ENCODE assay signal across 17 cellular contexts in genomic region chr1:200342511-200343400, GRCh38.
DNase-seq lines count a peak whose midpoint lies in the region; ATAC-seq and TF ChIP-seq lines count a peak whose summit lies in the region.
"Had no signal": no experiment of that assay in that cellular context is flagged by ENCODE, and none has a peak within 500 bp of the region (broad histone marks: within the 10 kb centered on the region; RNA-seq: fewer than 3 reads in every experiment).

No MANE protein-coding gene starts in this region.

- BruUV-seq in PC-9 (replicated peaks; lab: Mats Ljungman, UMichigan): no TSS peak

- H3K4me2 ChIP-seq in PC-9: peak overlapping the region; percentile 18

- CTCF ChIA-PET in PC-9 (lab: Charles Lee): no interaction called here

- H3K9me2 ChIP-seq in PC-9 (ENCODE audit: insufficient read depth): no peaks in the 10 kb centered on the region

- H3K36me3 ChIP-seq in PC-9 (ENCODE audit: low read depth) (no peaks in the 10 kb centered on the region), right atrium auricular region (no peaks in the 10 kb centered on the region), spleen (no peaks in the 10 kb centered on the region)
- H3K36me3 ChIP-seq: esophagus squamous epithelium had no signal

- peaks cover 38% of the 10 kb centered on the region for H3K4me1 ChIP-seq in PC-9 (replicated peaks; ENCODE audit: insufficient read depth)
- no peaks in the 10 kb centered on the region for H3K4me1 ChIP-seq in right atrium auricular region
- peaks cover 0 to 10% (median 7%) of the 10 kb centered on the region in 6 donors for H3K4me1 ChIP-seq in spleen
- H3K4me1 ChIP-seq: esophagus squamous epithelium had no signal

- no peaks in the 10 kb centered on the region for H4K20me1 ChIP-seq in PC-9 (ENCODE audit: insufficient read depth)

- H3K79me2 ChIP-seq in PC-9 (ENCODE audit: low read depth): no peaks in the 10 kb centered on the region

- peaks cover under 1% of the 10 kb centered on the region; the same call in 1 of the 2 replicates for H3F3A ChIP-seq in PC-9 (ENCODE audit: insufficient read depth, low read depth)

- H3K4me3 ChIP-seq in PC-9 (no peak overlapping the region), fibroblast of mammary gland (ENCODE audit: control insufficient read depth, low read depth, low read length) (no peak overlapping the region), right atrium auricular region (no peak overlapping the region), spleen (no peak overlapping the region)
- H3K4me3 ChIP-seq: esophagus squamous epithelium had no signal

- peak; percentile 59 for DNase-seq in GM03348 (ENCODE audit: low spot score)
- peak in 1 of 2 experiments; percentile 41 for DNase-seq in PC-9
- peak; percentile 75 for DNase-seq in fibroblast of mammary gland (ENCODE audit: low read depth)
- DNase-seq in stromal cell of bone marrow (ENCODE audit: low read depth): peak; percentile 44
- no peak for DNase-seq in right atrium auricular region (ENCODE audit: low spot score)
- no peak for DNase-seq in spleen
- DNase-seq: activated CD4-positive, alpha-beta T cell treated with anti-CD3 and anti-CD28 coated beads, Interleukin-2, amount 10 ng/mL, durations not matched to agents 7 days and 5 days; activated naive CD4-positive, alpha-beta T cell treated with anti-CD3 and anti-CD28 coated beads for 36 hours; CD4-positive, alpha-beta memory T cell; esophagus squamous epithelium; KBM-7; left ventricle myocardium superior; naive thymus-derived CD4-positive, alpha-beta T cell; NCI-H1436 treated with DMSO at 0.1 percent for 48 hours; SIG-M5 had no signal

- intact Hi-C loops in PC-9 (cut with micrococcal nuclease; ENCODE audit: unreplicated experiment): no loop called here
- intact Hi-C loops in spleen (cut with DNase I; ENCODE audit: low total_unique reads): no loop called here

- no peak for TF ChIP-seq POLR2A in spleen (IDR thresholded peaks at IDR 0.05)

- H3K27ac ChIP-seq in PC-9 (peak overlapping the region; percentile 66), right atrium auricular region (no peak overlapping the region), spleen (no peak overlapping the region)
- H3K27ac ChIP-seq: esophagus squamous epithelium had no signal

- no peaks in the 10 kb centered on the region for H3K27me3 ChIP-seq in PC-9 (ENCODE audit: insufficient read depth, low read depth)
- no peaks in the 10 kb centered on the region for H3K27me3 ChIP-seq in right atrium auricular region
- no peaks in the 10 kb centered on the region for H3K27me3 ChIP-seq in spleen (replicated peaks in 1 of 7)
- H3K27me3 ChIP-seq: esophagus squamous epithelium had no signal

- no peak overlapping the region for H2AFZ ChIP-seq in PC-9

- no peak for ATAC-seq in HG02678 (IDR thresholded peaks at IDR 0.05; ENCODE audit: unreplicated experiment)
- ATAC-seq: HCT116; left ventricle myocardium superior; naive thymus-derived CD4-positive, alpha-beta T cell had no signal

- H3K9me3 ChIP-seq in PC-9 (ENCODE audit: insufficient read depth, low read depth) (no peaks in the 10 kb centered on the region), right atrium auricular region (no peaks in the 10 kb centered on the region), spleen (no peaks in the 10 kb centered on the region)
- H3K9me3 ChIP-seq: esophagus squamous epithelium had no signal

- POLR2A ChIA-PET in PC-9 (lab: Charles Lee; ENCODE audit: unreplicated experiment): interaction anchor here (0.6 kb wide), 2 partner anchors 38 to 193 kb away, joined by 8 to 10 read pairs; no protein-coding TSS in a partner anchor

- TF ChIP-seq CTCF in PC-9 (conservative IDR thresholded peaks at IDR 0.05): no peak
- TF ChIP-seq CTCF in fibroblast of mammary gland (conservative IDR thresholded peaks at IDR 0.05; ENCODE audit: control insufficient read depth, insufficient read depth, low read depth, low read length): no peak
- no peak for TF ChIP-seq CTCF in right atrium auricular region (IDR thresholded peaks at IDR 0.05)
- TF ChIP-seq CTCF in spleen (IDR thresholded peaks at IDR 0.05 in 8 of 11, conservative IDR thresholded peaks at IDR 0.05 in 3 of 11): no peak

- 54 to 66% (median 63%) methylated on average over 5 of the region's 5 CpGs for WGBS in spleen, 5 donors

Comparison
In these comparisons a context has a peak if more than half of its experiments do, and no peak if none do; other contexts are left out.
1. DNase-seq: peak in GM03348 (single experiment), fibroblast of mammary gland (single experiment) and stromal cell of bone marrow (single experiment); none in right atrium auricular region (single experiment) and spleen (single experiment).